ENCODE assay signal across 2 cellular contexts in the genomic region with DNA sequence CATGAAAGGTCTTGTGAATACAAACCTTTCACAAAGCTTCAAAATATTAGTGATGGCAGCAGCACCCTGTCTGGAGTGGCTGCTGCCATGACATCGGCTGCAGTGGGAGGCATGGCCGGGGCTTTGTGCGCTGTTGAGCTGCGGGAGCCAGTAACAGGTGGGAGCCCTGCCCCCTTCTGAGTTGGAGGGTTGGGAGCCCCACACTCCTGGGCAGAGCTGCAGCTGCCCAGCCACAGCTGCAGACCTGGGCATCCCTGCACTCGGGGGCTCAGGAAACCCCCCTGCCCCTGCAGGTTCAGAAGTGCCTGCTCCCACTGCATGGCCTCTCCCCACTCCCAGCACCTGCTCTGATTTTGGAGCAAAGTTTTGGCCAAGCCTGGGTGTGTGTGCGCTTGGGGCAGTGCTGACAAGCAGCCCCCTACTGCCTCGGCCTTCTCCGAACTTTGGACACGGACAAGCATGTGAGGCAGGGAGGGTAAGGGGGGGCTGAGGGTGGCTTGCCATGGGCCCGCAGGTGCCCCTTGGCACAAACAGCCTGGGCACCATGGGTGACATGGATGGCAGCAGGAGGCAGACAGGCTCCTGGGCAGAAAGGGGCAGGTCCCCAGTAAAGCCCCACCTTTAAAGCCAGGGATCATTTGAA.
TF ChIP-seq lines count a peak whose summit lies in the region.

No MANE protein-coding gene starts in this region.

TF ChIP-seq in GM23338, 12 proteins besides CTCF, POLR2A, EP300 and RAD21 (continues in another document):
- no peak for TF ChIP-seq JUNB (IDR thresholded peaks at IDR 0.05; ENCODE audit: unreplicated experiment)
- TF ChIP-seq POLR2AphosphoS5 (IDR thresholded peaks at IDR 0.05; ENCODE audit: low read depth), result no peak
- no peak for TF ChIP-seq ETS1 (IDR thresholded peaks at IDR 0.05)
- TF ChIP-seq ZNF114 (CRISPR knock-in tag; IDR thresholded peaks at IDR 0.05), result no peak
- TF ChIP-seq CREB1 (CRISPR knock-in tag; IDR thresholded peaks at IDR 0.05; ENCODE audit: low read depth), result no peak
- no peak for TF ChIP-seq REST (IDR thresholded peaks at IDR 0.05; ENCODE audit: unreplicated experiment)
- no peak for TF ChIP-seq EZH2phosphoT487 (IDR thresholded peaks at IDR 0.05; ENCODE audit: unreplicated experiment)
- no peak for TF ChIP-seq EZH2 (IDR thresholded peaks at IDR 0.05; ENCODE audit: low read depth, unreplicated experiment)
- TF ChIP-seq ZNF331 (CRISPR knock-in tag; IDR thresholded peaks at IDR 0.05; ENCODE audit: low read depth), result no peak

TF ChIP-seq in H1, 55 proteins besides CTCF, POLR2A, EP300 and RAD21:
- TF ChIP-seq KDM1A (IDR thresholded peaks at IDR 0.05; ENCODE audit: borderline replicate concordance, low read length), result no peak
- TF ChIP-seq POLR2AphosphoS5 (IDR thresholded peaks at IDR 0.05; ENCODE audit: low read depth, low read length), result no peak
- TF ChIP-seq USF2 (IDR thresholded peaks at IDR 0.05; ENCODE audit: low read length), result no peak
- no peak for TF ChIP-seq SAP30 (IDR thresholded peaks at IDR 0.05; ENCODE audit: insufficient read depth, insufficient replicate concordance, low read length)
- no peak for TF ChIP-seq FOSL1 (IDR thresholded peaks at IDR 0.05; ENCODE audit: insufficient read depth, low read depth, low read length)
- TF ChIP-seq CREB1 (IDR thresholded peaks at IDR 0.05), result no peak
- no peak for TF ChIP-seq BRCA1 (IDR thresholded peaks at IDR 0.05; ENCODE audit: low read depth, low read length)
